1 cellular context compared by ENCODE assay signal in the genomic region with DNA sequence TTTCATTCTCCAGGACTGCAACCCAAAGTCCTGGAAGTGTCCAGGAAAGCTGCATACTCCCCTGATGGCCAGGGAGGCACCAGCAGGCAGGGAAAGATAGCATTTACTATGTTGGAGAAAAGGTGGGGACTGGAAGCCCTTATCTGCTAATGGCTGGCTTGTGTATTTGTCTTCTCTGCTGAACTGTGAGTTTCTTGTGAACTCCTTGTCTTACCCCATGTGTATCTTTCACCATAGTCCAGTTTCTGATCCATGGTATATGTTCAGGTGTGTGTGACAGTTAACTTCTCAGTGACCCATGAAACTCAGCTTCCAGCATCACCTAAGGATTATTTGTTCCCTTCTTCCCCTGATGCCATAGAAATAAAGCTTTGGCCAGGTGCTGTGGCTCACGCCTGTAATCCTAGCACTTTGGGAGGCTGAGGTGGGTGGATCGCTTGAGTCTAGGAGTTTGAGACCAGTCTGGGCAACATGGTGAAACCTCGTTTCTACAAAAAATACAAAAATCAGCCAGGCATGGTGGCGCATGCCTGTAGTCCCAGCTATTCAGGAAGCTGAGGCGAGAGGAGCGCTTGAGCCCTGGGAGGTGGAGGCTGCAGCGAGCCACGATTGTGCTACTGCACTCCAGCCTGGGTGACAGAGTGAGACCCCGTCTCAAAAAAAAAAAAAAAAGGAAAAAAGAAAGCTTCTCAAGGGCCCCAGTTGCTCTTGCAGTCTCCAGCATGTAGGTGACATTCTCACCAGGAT.
TF ChIP-seq lines count a peak whose summit lies in the region.

No MANE protein-coding gene starts in this region.

TF ChIP-seq in endothelial cell of umbilical vein, 7 proteins besides CTCF, POLR2A, EP300 and RAD21:
- TF ChIP-seq GATA2 (IDR thresholded peaks at IDR 0.05; ENCODE audit: insufficient read depth, insufficient read length, low read depth, low read length), result no peak
- no peak for TF ChIP-seq JUN (IDR thresholded peaks at IDR 0.05; ENCODE audit: borderline replicate concordance, insufficient read depth, insufficient read length, low read depth)
- no peak for TF ChIP-seq EZH2 (IDR thresholded peaks at IDR 0.05; ENCODE audit: borderline replicate concordance, low read depth, low read length, severe bottlenecking)
- TF ChIP-seq POLR2AphosphoS5 (IDR thresholded peaks at IDR 0.05; ENCODE audit: insufficient read depth, low read depth, low read length), result no peak
- TF ChIP-seq FOS (IDR thresholded peaks at IDR 0.05; ENCODE audit: borderline replicate concordance, insufficient read depth, low read length), result no peak
- TF ChIP-seq, protein P1, sequence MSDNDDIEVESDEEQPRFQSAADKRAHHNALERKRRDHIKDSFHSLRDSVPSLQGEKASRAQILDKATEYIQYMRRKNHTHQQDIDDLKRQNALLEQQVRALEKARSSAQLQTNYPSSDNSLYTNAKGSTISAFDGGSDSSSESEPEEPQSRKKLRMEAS (IDR thresholded peaks at IDR 0.05; ENCODE audit: insufficient read depth, insufficient read length), result no peak
